Comparison of ENCODE assay signal across 11 cellular contexts in the genomic region with DNA sequence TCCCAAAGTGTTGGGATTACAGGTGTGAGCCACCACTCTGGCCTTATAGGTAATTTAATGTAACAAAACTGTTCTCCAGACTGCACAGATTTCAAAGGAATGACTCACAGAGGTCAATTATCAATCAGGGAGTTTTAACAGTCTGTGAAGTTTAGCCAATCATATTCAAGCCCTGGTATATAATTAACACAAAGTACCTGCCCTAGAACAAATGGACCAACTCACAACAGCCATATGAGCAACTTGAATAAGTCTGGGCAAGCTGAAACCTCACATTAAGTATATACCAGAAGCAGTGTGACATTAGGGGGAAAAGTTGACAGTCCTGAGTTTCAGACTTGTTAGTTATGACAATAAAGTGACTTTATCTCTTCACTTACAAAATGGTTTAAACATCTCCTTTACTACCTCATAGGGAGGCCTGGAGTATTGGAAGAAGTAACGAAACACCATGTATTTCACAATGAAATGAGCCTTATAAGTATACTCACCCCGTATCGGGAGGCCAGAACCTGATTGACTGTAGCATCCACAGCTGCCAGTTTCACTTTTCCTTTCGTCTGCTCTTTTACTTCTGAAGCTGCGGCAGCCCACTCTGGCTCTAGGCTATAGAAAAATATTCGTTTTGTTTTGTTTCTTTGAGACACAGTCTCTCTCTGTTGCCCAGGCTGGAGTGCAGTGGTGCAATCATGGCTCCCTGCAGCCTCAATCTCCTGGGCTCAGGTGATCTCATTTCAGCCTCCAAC. TPM values are rescaled to one million over a fixed set of nuclear protein-coding genes. Genes with fewer than 3 reads are reported as not detected.
DNase-seq lines count a peak whose midpoint lies in the region; ATAC-seq, FAIRE-seq and TF ChIP-seq lines count a peak whose summit lies in the region.
"Had no signal": no experiment of that assay in that cellular context is flagged by ENCODE, and none has a peak within 500 bp of the region (broad histone marks: within the 10 kb centered on the region; RNA-seq: fewer than 3 reads in every experiment).

No MANE protein-coding gene starts in this region.

- ATAC-seq in GM19372 (IDR thresholded peaks at IDR 0.05; ENCODE audit: low read depth, unreplicated experiment) (peak; percentile 89), HG03108 (IDR thresholded peaks at IDR 0.05; ENCODE audit: unreplicated experiment) (peak; percentile 64)
- peak; percentile 89 for ATAC-seq in central memory CD8-positive, alpha-beta T cell (replicated peaks; ENCODE audit: extremely low read depth, poor library complexity, severe bottlenecking)

- H3K4me1 ChIP-seq in Caco-2, result peaks cover 15% of the 10 kb centered on the region
- H3K4me1 ChIP-seq: parathyroid adenoma had no signal

- no peaks in the 10 kb centered on the region for H3K9me3 ChIP-seq in Caco-2
- H3K9me3 ChIP-seq: adrenal gland, SJSA1 had no signal

- no peak overlapping the region for H3K4me3 Mint-ChIP-seq in Caco-2 (ENCODE audit: unreplicated experiment)
- H3K4me3 Mint-ChIP-seq in central memory CD8-positive, alpha-beta T cell, result peak overlapping the region; percentile 79

- H3K27me3 Mint-ChIP-seq in Caco-2 (ENCODE audit: insufficient read depth, unreplicated experiment), result no peaks in the 10 kb centered on the region
- no peaks in the 10 kb centered on the region for H3K27me3 Mint-ChIP-seq in central memory CD8-positive, alpha-beta T cell

- intact Hi-C loops in Caco-2 (cut with micrococcal nuclease; ENCODE audit: unreplicated experiment), result loop anchor here (2.0 kb wide), 1 partner anchor 82 kb away; no protein-coding TSS in a partner anchor

- no peak for FAIRE-seq in H54 (lab: Jason Lieb, UNC)

- no peak overlapping the region for H3K4me3 ChIP-seq in Caco-2 (ENCODE audit: low read depth, low read length)
- H3K4me3 ChIP-seq: adrenal gland, SJSA1 had no signal

- H3K27ac Mint-ChIP-seq in Caco-2 (ENCODE audit: unreplicated experiment), result peak overlapping the region; percentile 62
- peak overlapping the region; percentile 92 for H3K27ac Mint-ChIP-seq in central memory CD8-positive, alpha-beta T cell (ENCODE audit: low read depth)

- no peaks in the 10 kb centered on the region for H3K27me3 ChIP-seq in Caco-2 (replicated peaks; ENCODE audit: control insufficient read depth, insufficient read depth, low read length)
- H3K27me3 ChIP-seq: adrenal gland, SJSA1 had no signal

- TF ChIP-seq POLR2A in H54 (IDR thresholded peaks at IDR 0.05; ENCODE audit: low read depth, low read length), result no peak

- no peak for DNase-seq in Caco-2
- peak in 1 of 2 donors; percentile 26 for DNase-seq in central memory CD8-positive, alpha-beta T cell (ENCODE audit: low spot score in 2 of 2)
- no peak for DNase-seq in AG08395 (ENCODE audit: low spot score)
- no peak for DNase-seq in NCI-H1694 treated with DMSO at 0.1 percent for 48 hours (lab: John Stamatoyannopoulos, UW)
- no peak for DNase-seq in H54 (ENCODE audit: insufficient read length, low spot score)
- DNase-seq in T-helper 9 cell, result no peak

- no TSS peak for BruUV-seq in Caco-2 (replicated peaks; lab: Mats Ljungman, UMichigan)

- peaks cover 10% of the 10 kb centered on the region for H3K36me3 ChIP-seq in Caco-2 (ENCODE audit: control insufficient read depth, insufficient read depth, low read length)

- POLR2A ChIA-PET in Caco-2 (lab: Charles Lee), result no interaction called here

- H3K9me3 Mint-ChIP-seq in Caco-2 (ENCODE audit: unreplicated experiment), result no peaks in the 10 kb centered on the region
- no peaks in the 10 kb centered on the region for H3K9me3 Mint-ChIP-seq in central memory CD8-positive, alpha-beta T cell

- CTCF ChIA-PET in Caco-2 (lab: Charles Lee), result no interaction called here

- peaks cover 12% of the 10 kb centered on the region for H3K4me1 Mint-ChIP-seq in Caco-2 (ENCODE audit: low read depth, unreplicated experiment)
- H3K4me1 Mint-ChIP-seq in central memory CD8-positive, alpha-beta T cell, result peaks cover 32% of the 10 kb centered on the region

- no peak for TF ChIP-seq CTCF in Caco-2 (IDR thresholded peaks at IDR 0.05; ENCODE audit: insufficient read depth in 1 of 2, low read depth in 1 of 2, low read length in 1 of 2, severe bottlenecking in 1 of 2, unreplicated experiment in 1 of 2)

- H3K36me3 Mint-ChIP-seq in Caco-2 (ENCODE audit: insufficient read depth, unreplicated experiment), result peaks cover 92% of the 10 kb centered on the region
- H3K36me3 Mint-ChIP-seq in central memory CD8-positive, alpha-beta T cell (ENCODE audit: insufficient read depth), result peaks cover 55% of the 10 kb centered on the region

RNA-seq across cellular contexts. Expression of a gene that starts 22.2 kb away (rescaled TPM):
- 379 and 384 TPM in 2 replicates for total RNA-seq in Caco-2 (2022)
